ENCODE assay signal across 26 cellular contexts in genomic region chr7:83096065-83096580, GRCh38.
"Had no signal": no experiment of that assay in that cellular context is flagged by ENCODE, and none has a peak within 500 bp of the region (broad histone marks: within the 10 kb centered on the region; RNA-seq: fewer than 3 reads in every experiment).

No MANE protein-coding gene starts in this region.

- H3K36me3 ChIP-seq: esophagus muscularis mucosa, gastroesophageal sphincter, left ventricle myocardium inferior, neural progenitor cell, prostate gland, spleen, transverse colon had no signal

- H2AFZ ChIP-seq: neural progenitor cell, parathyroid adenoma had no signal

- H3K4me3 ChIP-seq: esophagus muscularis mucosa, gastroesophageal sphincter, left ventricle myocardium inferior, lung, neural progenitor cell, prostate gland, spleen, testis, transverse colon had no signal

- H3K4me1 ChIP-seq: esophagus muscularis mucosa, gastroesophageal sphincter, left ventricle myocardium inferior, neural progenitor cell, parathyroid adenoma, prostate gland, spleen, testis, transverse colon had no signal

- H3K27me3 ChIP-seq: esophagus muscularis mucosa, gastroesophageal sphincter, neural progenitor cell, spleen, testis, transverse colon had no signal

- H3K27ac ChIP-seq: epithelial cell of prostate, esophagus muscularis mucosa, gastroesophageal sphincter, left ventricle myocardium inferior, neural progenitor cell, parathyroid adenoma, prostate gland, spleen, testis, transverse colon had no signal

- H3K79me2 ChIP-seq: parathyroid adenoma had no signal

- DNase-seq: effector memory CD8-positive, alpha-beta T cell; foreskin fibroblast; glutamatergic neuron; kidney; left cardiac atrium; left ventricle myocardium inferior; mesenchymal stem cell; midbrain; nucleus accumbens; spleen; stimulated activated CD4-positive, alpha-beta T cell treated with anti-CD3 and anti-CD28 coated beads, Interleukin-15, amount 100 ng/mL, for 24 hours; stimulated activated CD4-positive, alpha-beta T cell treated with anti-CD3 and anti-CD28 coated beads, Interleukin-1b, Interleukin-23, amount 100 ng/mL, for 48 hours; stimulated activated CD4-positive, alpha-beta T cell treated with anti-CD3 and anti-CD28 coated beads, Interleukin-4, amount 100 ng/mL, for 24 hours; stimulated activated naive B cell treated with anti-CD40 and anti-IgM and Interleukin-4, amounts not matched to agents 10 μg/mL and 1 μg/mL and 100 μg/mL, for 72 hours; stimulated activated naive CD8-positive, alpha-beta T cell treated with anti-CD3 and anti-CD28 coated beads, Interleukin-15, amount 100 ng/mL, for 72 hours; testis; transverse colon had no signal

- ATAC-seq: effector memory CD8-positive, alpha-beta T cell; gastroesophageal sphincter; natural killer cell treated with Interleukin-12 subunit alpha and Interleukin-12 subunit beta and Interleukin-15 and Interleukin-18, amount 100 ng/mL, for 72 hours; sciatic nerve; stimulated activated naive B cell treated with anti-CD40 and anti-IgM and Interleukin-4, amounts not matched to agents 10 μg/mL and 1 μg/mL and 100 μg/mL, for 72 hours; stimulated activated naive CD8-positive, alpha-beta T cell treated with anti-CD3 and anti-CD28 coated beads, Interleukin-15, amount 100 ng/mL, for 72 hours had no signal

- H3K9me3 ChIP-seq: esophagus muscularis mucosa, gastroesophageal sphincter, left ventricle myocardium inferior, prostate gland, testis, transverse colon had no signal

- H3K4me2 ChIP-seq: neural progenitor cell had no signal
